ENCODE assay signal across 30 cellular contexts in the genomic region with DNA sequence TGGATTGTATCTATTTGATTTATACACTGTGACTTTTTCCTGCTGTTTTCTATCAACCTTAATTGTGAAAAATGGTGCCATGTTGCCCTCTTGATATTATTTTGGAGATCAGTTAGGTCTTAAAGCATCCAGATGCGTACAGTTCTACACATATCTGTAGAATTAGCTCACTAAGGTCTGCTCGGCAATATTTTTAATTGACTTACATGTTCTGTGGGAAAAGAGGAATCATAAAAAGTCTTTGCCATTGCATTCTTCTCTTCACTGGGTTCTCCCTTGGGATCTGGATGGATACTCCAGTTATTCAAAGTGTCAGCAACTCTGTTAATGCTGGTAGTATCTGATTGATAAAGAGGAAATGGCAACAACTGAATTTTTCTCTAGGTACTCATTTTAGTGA.
"Had no signal": no experiment of that assay in that cellular context is flagged by ENCODE, and none has a peak within 500 bp of the region (broad histone marks: within the 10 kb centered on the region; RNA-seq: fewer than 3 reads in every experiment).

No MANE protein-coding gene starts in this region.

- H3K9me3 ChIP-seq: esophagus squamous epithelium, gastroesophageal sphincter, heart left ventricle, mucosa of descending colon, prostate gland, sigmoid colon, testis, tibial artery, upper lobe of right lung, uterus had no signal

- H3K27me3 Mint-ChIP-seq: effector memory CD8-positive, alpha-beta T cell; memory B cell; naive B cell; natural killer cell treated with Interleukin-12 subunit alpha and Interleukin-12 subunit beta and Interleukin-15 and Interleukin-18, amount 100 ng/mL, for 72 hours; stimulated activated memory B cell treated with anti-CD40 and anti-IgM and Interleukin-4, amounts not matched to agents 10 μg/mL and 1 μg/mL and 100 μg/mL, for 72 hours had no signal

- H3K4me3 ChIP-seq: esophagus squamous epithelium, gastroesophageal sphincter, heart left ventricle, lung, mucosa of descending colon, prostate gland, sigmoid colon, skin epidermis, spleen, testis, tibial artery, upper lobe of right lung, uterus had no signal

- H3K27ac Mint-ChIP-seq: effector memory CD8-positive, alpha-beta T cell; memory B cell; natural killer cell treated with Interleukin-12 subunit alpha and Interleukin-12 subunit beta and Interleukin-15 and Interleukin-18, amount 100 ng/mL, for 72 hours; stimulated activated memory B cell treated with anti-CD40 and anti-IgM and Interleukin-4, amounts not matched to agents 10 μg/mL and 1 μg/mL and 100 μg/mL, for 72 hours had no signal

- H3K4me1 ChIP-seq: esophagus squamous epithelium, foreskin keratinocyte, gastroesophageal sphincter, heart left ventricle, prostate gland, sigmoid colon, spleen, testis, tibial artery, upper lobe of right lung, uterus had no signal

- DNase-seq: cerebellar nuclear complex; cortex of kidney; effector memory CD8-positive, alpha-beta T cell; erythroblast; esophagus squamous epithelium; foreskin keratinocyte; heart left ventricle; hippocampal formation; islet precursor cell; mucosa of descending colon; naive B cell; nucleus accumbens; right cardiac atrium; sigmoid colon; spleen; stimulated activated CD4-positive, alpha-beta T cell treated with anti-CD3 and anti-CD28 coated beads, Interleukin-4, amount 100 ng/mL, for 4 hours; stimulated activated naive CD8-positive, alpha-beta T cell treated with anti-CD3 and anti-CD28 coated beads, Interleukin-15, Interleukin-2, amounts not matched to agents 100 U/mL and 50 U/mL, for 24 hours; substantia nigra; testis; tibial artery; upper lobe of right lung; uterus had no signal

- H3K4me1 Mint-ChIP-seq: memory B cell; naive B cell; stimulated activated memory B cell treated with anti-CD40 and anti-IgM and Interleukin-4, amounts not matched to agents 10 μg/mL and 1 μg/mL and 100 μg/mL, for 72 hours had no signal

- H3K4me3 Mint-ChIP-seq: effector memory CD8-positive, alpha-beta T cell; memory B cell; naive B cell; natural killer cell treated with Interleukin-12 subunit alpha and Interleukin-12 subunit beta and Interleukin-15 and Interleukin-18, amount 100 ng/mL, for 72 hours; stimulated activated memory B cell treated with anti-CD40 and anti-IgM and Interleukin-4, amounts not matched to agents 10 μg/mL and 1 μg/mL and 100 μg/mL, for 72 hours had no signal

- H3K27me3 ChIP-seq: esophagus squamous epithelium, foreskin keratinocyte, gastroesophageal sphincter, heart left ventricle, sigmoid colon, spleen, testis, tibial artery, upper lobe of right lung, uterus had no signal

- ATAC-seq: effector memory CD8-positive, alpha-beta T cell; foreskin keratinocyte; gastroesophageal sphincter; heart left ventricle; left lobe of liver; mucosa of descending colon; natural killer cell treated with Interleukin-12 subunit alpha and Interleukin-12 subunit beta and Interleukin-15 and Interleukin-18, amount 100 ng/mL, for 72 hours; right cardiac atrium; stimulated activated memory B cell treated with anti-CD40 and anti-IgM and Interleukin-4, amounts not matched to agents 10 μg/mL and 1 μg/mL and 100 μg/mL, for 72 hours; stimulated activated naive CD8-positive, alpha-beta T cell treated with anti-CD3 and anti-CD28 coated beads, Interleukin-15, Interleukin-2, amounts not matched to agents 100 U/mL and 50 U/mL, for 24 hours; upper lobe of right lung had no signal

- H3K27ac ChIP-seq: esophagus squamous epithelium, foreskin keratinocyte, gastroesophageal sphincter, heart left ventricle, prostate gland, sigmoid colon, skin epidermis, testis, tibial artery, upper lobe of right lung had no signal

- H3K36me3 ChIP-seq: prostate gland, tibial artery, upper lobe of right lung, uterus had no signal
